In the genomic region with DNA sequence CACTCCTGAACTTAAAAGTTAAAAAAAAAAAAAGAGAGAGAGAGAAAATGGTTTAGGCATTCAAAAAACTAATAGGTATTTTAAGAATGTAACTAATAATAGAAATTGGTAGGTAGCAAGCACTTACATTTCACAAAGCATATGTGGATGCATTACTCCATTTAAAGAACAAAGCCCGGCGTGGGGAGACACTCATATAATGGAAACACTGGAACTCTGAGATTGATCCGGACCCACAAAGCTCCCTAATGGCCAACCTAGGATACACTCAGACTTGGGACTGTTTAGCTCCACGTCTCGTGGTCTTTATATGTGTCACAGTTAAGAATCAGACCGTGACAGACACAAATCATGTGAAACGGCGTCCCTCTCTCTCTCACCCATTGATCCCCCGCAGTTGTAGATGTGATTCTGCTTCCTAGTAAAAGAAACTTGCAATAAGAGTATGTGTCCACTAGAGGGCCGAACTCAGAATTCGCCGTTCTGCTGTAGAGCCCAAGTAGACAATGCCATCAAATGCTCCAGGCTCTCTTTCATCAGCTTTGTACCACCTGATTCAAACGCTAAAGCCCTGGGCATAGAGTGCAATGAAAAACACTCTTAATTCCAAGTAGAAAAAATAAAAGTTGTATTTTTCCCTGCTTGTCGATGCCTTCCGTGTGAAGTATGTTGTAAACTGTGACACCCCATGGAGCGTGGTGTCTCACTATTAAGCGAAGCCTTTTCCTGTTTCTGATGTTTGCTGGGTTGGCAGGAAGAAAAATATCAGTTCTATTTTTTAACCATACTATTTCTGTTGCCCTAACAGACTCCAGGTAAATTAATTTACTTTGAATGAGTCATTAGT, we compare ENCODE assay signal across 1 cellular context.
TF ChIP-seq lines count a peak whose summit lies in the region.

No MANE protein-coding gene starts in this region.

TF ChIP-seq in HepG2, 621 proteins besides CTCF, POLR2A, EP300 and RAD21:
- TF ChIP-seq IRF2 (CRISPR knock-in tag; IDR thresholded peaks at IDR 0.05) (no peak), STAG1 (CRISPR knock-in tag; IDR thresholded peaks at IDR 0.05) (peak; percentile 36; the same call in 1 of the 2 replicates), DZIP1 (CRISPR knock-in tag; IDR thresholded peaks at IDR 0.05) (no peak), HMG20A (CRISPR knock-in tag; IDR thresholded peaks at IDR 0.05; ENCODE audit: borderline replicate concordance) (no peak), ISX (CRISPR knock-in tag; conservative IDR thresholded peaks at IDR 0.05) (no peak), ZNF616 (CRISPR knock-in tag; IDR thresholded peaks at IDR 0.05; ENCODE audit: low read depth) (no peak), DDIT3 (CRISPR knock-in tag; IDR thresholded peaks at IDR 0.05) (no peak), SMC3 (IDR thresholded peaks at IDR 0.05; ENCODE audit: low read length) (peak; percentile 61), JUNB (CRISPR knock-in tag; IDR thresholded peaks at IDR 0.05; ENCODE audit: borderline replicate concordance) (no peak), TEAD3 (CRISPR knock-in tag; optimal IDR thresholded peaks at IDR 0.05; ENCODE audit: borderline replicate concordance) (peak; percentile 18)
